40 cellular contexts compared by ENCODE assay signal in genomic region chr1:32421775-32422174, GRCh38. TPM values are rescaled to one million over a fixed set of nuclear protein-coding genes. Genes with fewer than 3 reads are reported as not detected.
"Had no signal": no experiment of that assay in that cellular context is flagged by ENCODE, and none has a peak within 500 bp of the region (broad histone marks: within the 10 kb centered on the region; RNA-seq: fewer than 3 reads in every experiment).

No MANE protein-coding gene starts in this region.

- DNase-seq: activated effector memory CD4-positive, alpha-beta T cell treated with anti-CD3 and anti-CD28 coated beads, Interleukin-2, amount 50 U/mL, for 16 hours; activated effector memory CD4-positive, alpha-beta T cell treated with Interleukin-2 at 50 U/mL for 16 hours; activated gamma-delta T cell; activated gamma-delta T cell treated with Interleukin-2 at 50 U/mL for 16 hours; activated naive CD4-positive, alpha-beta T cell; activated naive CD4-positive, alpha-beta T cell treated with anti-CD3 and anti-CD28 coated beads for 36 hours; activated naive CD4-positive, alpha-beta T cell treated with anti-CD3 and anti-CD28 coated beads, Interleukin-2, amount 10 ng/mL, durations not matched to agents 7 days and 5 days; activated naive CD4-positive, alpha-beta T cell treated with anti-CD3 and anti-CD28 coated beads, Interleukin-2, amount 50 U/mL, for 16 hours; activated naive CD4-positive, alpha-beta T cell treated with Interleukin-2 at 50 U/mL for 16 hours; activated naive CD8-positive, alpha-beta T cell treated with anti-CD3 and anti-CD28 coated beads for 36 hours; activated naive CD8-positive, alpha-beta T cell treated with anti-CD3 and anti-CD28 coated beads, Interleukin-2, amount 10 ng/mL, durations not matched to agents 7 days and 5 days; activated naive CD8-positive, alpha-beta T cell treated with anti-CD3 and anti-CD28 coated beads, Interleukin-2, amount 50 U/mL, for 24 hours; activated T-cell treated with anti-CD3 and anti-CD28 coated beads, Interleukin-2, amount 50 U/mL, for 24 hours; activated T-cell treated with anti-CD3 and anti-CD28 coated beads, Interleukin-2, amount 50 U/mL, for 4 hours; activated T-cell treated with anti-CD3 and anti-CD28 coated beads, Interleukin-2, amount 50 U/mL, for 48 hours; activated T-cell treated with anti-CD3 and anti-CD28 coated beads, Interleukin-2, amount 50 U/mL, for 72 hours; adrenal gland; amniotic stem cell; amygdala; anterior cingulate cortex; aorta; body of pancreas; brain microvascular endothelial cell; caudate nucleus; central memory CD4-positive, alpha-beta T cell; cerebellar nuclear complex had no signal

- H3K4me1 Mint-ChIP-seq: activated naive CD4-positive, alpha-beta T cell treated with anti-CD3 and anti-CD28 coated beads, Interleukin-2, amount 10 ng/mL, durations not matched to agents 7 days and 5 days; activated naive CD4-positive, alpha-beta T cell treated with anti-CD3 and anti-CD28 coated beads, Interleukin-2, amount 50 U/mL, for 24 hours; activated naive CD8-positive, alpha-beta T cell treated with anti-CD3 and anti-CD28 coated beads for 36 hours; activated naive CD8-positive, alpha-beta T cell treated with anti-CD3 and anti-CD28 coated beads, Interleukin-2, amount 50 U/mL, for 24 hours; activated T-helper 17 cell treated with anti-CD3 and anti-CD28 coated beads, Interleukin-2, amount 50 U/mL, for 72 hours; brain; central memory CD8-positive, alpha-beta T cell had no signal

- H3K27ac Mint-ChIP-seq: activated naive CD4-positive, alpha-beta T cell treated with anti-CD3 and anti-CD28 coated beads for 36 hours; activated naive CD4-positive, alpha-beta T cell treated with anti-CD3 and anti-CD28 coated beads, Interleukin-2, amount 10 ng/mL, durations not matched to agents 7 days and 5 days; activated naive CD4-positive, alpha-beta T cell treated with anti-CD3 and anti-CD28 coated beads, Interleukin-2, amount 50 U/mL, for 24 hours; activated naive CD4-positive, alpha-beta T cell treated with anti-CD3 and anti-CD28 coated beads, Interleukin-2, amount 50 U/mL, for 72 hours; activated naive CD8-positive, alpha-beta T cell; activated naive CD8-positive, alpha-beta T cell treated with anti-CD3 and anti-CD28 coated beads for 36 hours; activated naive CD8-positive, alpha-beta T cell treated with anti-CD3 and anti-CD28 coated beads, Interleukin-2, amount 10 ng/mL, durations not matched to agents 7 days and 5 days; activated naive CD8-positive, alpha-beta T cell treated with anti-CD3 and anti-CD28 coated beads, Interleukin-2, amount 50 U/mL, for 24 hours; activated T-cell treated with anti-CD3 and anti-CD28 coated beads, Interleukin-2, amount 50 U/mL, for 24 hours; activated T-cell treated with anti-CD3 and anti-CD28 coated beads, Interleukin-2, amount 50 U/mL, for 72 hours; activated T-helper 1 cell treated with anti-CD3 and anti-CD28 coated beads, Interleukin-12 subunit alpha, Interleukin-12 subunit beta, Interleukin-2, Interleukin-4 antibody, amounts not matched to agents 30 ng/mL and 10 ng/mL and 1 ng/mL, durations not matched to agents 14 hours and 24 hours and 36 hours; activated T-helper 17 cell treated with anti-CD3 and anti-CD28 coated beads, Interleukin-2, amount 50 U/mL, for 72 hours; activated T-helper 2 cell treated with anti-CD3 and anti-CD28 coated beads, Interferon-gamma antibody, Interleukin-2, Interleukin-4, amounts not matched to agents 10 μg/mL and 5 μg/mL and 100 μg/mL, durations not matched to agents 14 hours and 24 hours and 36 hours; brain had no signal

- H3K4me1 ChIP-seq: adrenal gland, breast epithelium had no signal

- H3K4me3 Mint-ChIP-seq: activated naive CD4-positive, alpha-beta T cell treated with anti-CD3 and anti-CD28 coated beads for 36 hours; activated naive CD4-positive, alpha-beta T cell treated with anti-CD3 and anti-CD28 coated beads, Interleukin-2, amount 10 ng/mL, durations not matched to agents 7 days and 5 days; activated naive CD4-positive, alpha-beta T cell treated with anti-CD3 and anti-CD28 coated beads, Interleukin-2, amount 50 U/mL, for 24 hours; activated naive CD8-positive, alpha-beta T cell; activated naive CD8-positive, alpha-beta T cell treated with anti-CD3 and anti-CD28 coated beads for 36 hours; activated naive CD8-positive, alpha-beta T cell treated with anti-CD3 and anti-CD28 coated beads, Interleukin-2, amount 10 ng/mL, durations not matched to agents 7 days and 5 days; activated naive CD8-positive, alpha-beta T cell treated with anti-CD3 and anti-CD28 coated beads, Interleukin-2, amount 50 U/mL, for 24 hours; activated T-cell treated with anti-CD3 and anti-CD28 coated beads, Interleukin-2, amount 50 U/mL, for 24 hours; activated T-cell treated with anti-CD3 and anti-CD28 coated beads, Interleukin-2, amount 50 U/mL, for 4 hours; activated T-cell treated with anti-CD3 and anti-CD28 coated beads, Interleukin-2, amount 50 U/mL, for 72 hours; activated T-helper 1 cell treated with anti-CD3 and anti-CD28 coated beads, Interleukin-12 subunit alpha, Interleukin-12 subunit beta, Interleukin-2, Interleukin-4 antibody, amounts not matched to agents 30 ng/mL and 10 ng/mL and 1 ng/mL, durations not matched to agents 14 hours and 24 hours and 36 hours; activated T-helper 17 cell treated with anti-CD3 and anti-CD28 coated beads, Interleukin-2, amount 50 U/mL, for 72 hours; brain; central memory CD8-positive, alpha-beta T cell had no signal

- H3K36me3 Mint-ChIP-seq: activated naive CD4-positive, alpha-beta T cell treated with anti-CD3 and anti-CD28 coated beads, Interleukin-2, amount 10 ng/mL, durations not matched to agents 7 days and 5 days; activated naive CD4-positive, alpha-beta T cell treated with anti-CD3 and anti-CD28 coated beads, Interleukin-2, amount 50 U/mL, for 24 hours; activated naive CD4-positive, alpha-beta T cell treated with anti-CD3 and anti-CD28 coated beads, Interleukin-2, amount 50 U/mL, for 72 hours; activated naive CD8-positive, alpha-beta T cell; activated naive CD8-positive, alpha-beta T cell treated with anti-CD3 and anti-CD28 coated beads for 36 hours; activated naive CD8-positive, alpha-beta T cell treated with anti-CD3 and anti-CD28 coated beads, Interleukin-2, amount 10 ng/mL, durations not matched to agents 7 days and 5 days had no signal

- H3K9me3 ChIP-seq: adrenal gland, ascending aorta had no signal

- H3K27ac ChIP-seq: adrenal gland, ascending aorta, body of pancreas, brain microvascular endothelial cell, breast epithelium, cardiac muscle cell had no signal

- H3K36me3 ChIP-seq: adrenal gland, ascending aorta, brain microvascular endothelial cell, breast epithelium, cardiac muscle cell had no signal

- H3K27me3 ChIP-seq: ascending aorta, breast epithelium, cardiac muscle cell had no signal

- ATAC-seq: activated naive CD4-positive, alpha-beta T cell treated with anti-CD3 and anti-CD28 coated beads, Interleukin-2, amount 50 U/mL, for 72 hours; activated naive CD8-positive, alpha-beta T cell treated with anti-CD3 and anti-CD28 coated beads, Interleukin-2, amount 50 U/mL, for 24 hours; activated T-cell treated with anti-CD3 and anti-CD28 coated beads, Interleukin-2, amount 50 U/mL, for 4 hours; activated T-cell treated with anti-CD3 and anti-CD28 coated beads, Interleukin-2, amount 50 U/mL, for 72 hours; activated T-helper 17 cell treated with anti-CD3 and anti-CD28 coated beads, Interleukin-2, amount 50 U/mL, for 72 hours; body of pancreas had no signal

- FAIRE-seq: astrocyte, colon had no signal

- H3K4me3 ChIP-seq: adrenal gland, ascending aorta, body of pancreas, breast epithelium, cardiac muscle cell had no signal

- H3K9me3 Mint-ChIP-seq: activated naive CD4-positive, alpha-beta T cell treated with anti-CD3 and anti-CD28 coated beads for 36 hours; activated naive CD4-positive, alpha-beta T cell treated with anti-CD3 and anti-CD28 coated beads, Interleukin-2, amount 10 ng/mL, durations not matched to agents 7 days and 5 days; activated naive CD4-positive, alpha-beta T cell treated with anti-CD3 and anti-CD28 coated beads, Interleukin-2, amount 50 U/mL, for 24 hours; activated naive CD4-positive, alpha-beta T cell treated with anti-CD3 and anti-CD28 coated beads, Interleukin-2, amount 50 U/mL, for 72 hours; activated naive CD8-positive, alpha-beta T cell treated with anti-CD3 and anti-CD28 coated beads, Interleukin-2, amount 10 ng/mL, durations not matched to agents 7 days and 5 days; activated naive CD8-positive, alpha-beta T cell treated with anti-CD3 and anti-CD28 coated beads, Interleukin-2, amount 50 U/mL, for 24 hours; activated T-cell treated with anti-CD3 and anti-CD28 coated beads, Interleukin-2, amount 50 U/mL, for 24 hours; activated T-cell treated with anti-CD3 and anti-CD28 coated beads, Interleukin-2, amount 50 U/mL, for 4 hours; activated T-cell treated with anti-CD3 and anti-CD28 coated beads, Interleukin-2, amount 50 U/mL, for 72 hours; activated T-helper 1 cell treated with anti-CD3 and anti-CD28 coated beads, Interleukin-12 subunit alpha, Interleukin-12 subunit beta, Interleukin-2, Interleukin-4 antibody, amounts not matched to agents 30 ng/mL and 10 ng/mL and 1 ng/mL, durations not matched to agents 14 hours and 24 hours and 36 hours; activated T-helper 17 cell treated with anti-CD3 and anti-CD28 coated beads, Interleukin-2, amount 50 U/mL, for 72 hours; activated T-helper 2 cell treated with anti-CD3 and anti-CD28 coated beads, Interferon-gamma antibody, Interleukin-2, Interleukin-4, amounts not matched to agents 10 μg/mL and 5 μg/mL and 100 μg/mL, durations not matched to agents 14 hours and 24 hours and 36 hours; central memory CD8-positive, alpha-beta T cell had no signal

RNA-seq across cellular contexts. Expression of gene ZBTB8B, which starts 43.1 kb away (rescaled TPM):
- total RNA-seq: activated naive CD4-positive, alpha-beta T cell treated with anti-CD3 and anti-CD28 coated beads for 36 hours; activated naive CD4-positive, alpha-beta T cell treated with anti-CD3 and anti-CD28 coated beads, Interleukin-2, amount 50 U/mL, for 72 hours; activated naive CD8-positive, alpha-beta T cell treated with anti-CD3 and anti-CD28 coated beads for 36 hours; activated naive CD8-positive, alpha-beta T cell treated with anti-CD3 and anti-CD28 coated beads, Interleukin-2, amount 10 ng/mL, durations not matched to agents 7 days and 5 days; activated T-cell treated with anti-CD3 and anti-CD28 coated beads, Interleukin-2, amount 50 U/mL, for 4 hours; activated T-cell treated with anti-CD3 and anti-CD28 coated beads, Interleukin-2, amount 50 U/mL, for 72 hours; activated T-helper 1 cell treated with anti-CD3 and anti-CD28 coated beads, Interleukin-12 subunit alpha, Interleukin-12 subunit beta, Interleukin-2, Interleukin-4 antibody, amounts not matched to agents 30 ng/mL and 10 ng/mL and 1 ng/mL, durations not matched to agents 14 hours and 24 hours and 36 hours; activated T-helper 17 cell treated with anti-CD3 and anti-CD28 coated beads, Interleukin-2, amount 50 U/mL, for 72 hours; activated T-helper 2 cell treated with anti-CD3 and anti-CD28 coated beads, Interferon-gamma antibody, Interleukin-2, Interleukin-4, amounts not matched to agents 10 μg/mL and 5 μg/mL and 100 μg/mL, durations not matched to agents 14 hours and 24 hours and 36 hours; cardiac septum had no signal
- polyA plus RNA-seq: aorta had no signal
